1 cellular context compared by ENCODE assay signal in the genomic region with DNA sequence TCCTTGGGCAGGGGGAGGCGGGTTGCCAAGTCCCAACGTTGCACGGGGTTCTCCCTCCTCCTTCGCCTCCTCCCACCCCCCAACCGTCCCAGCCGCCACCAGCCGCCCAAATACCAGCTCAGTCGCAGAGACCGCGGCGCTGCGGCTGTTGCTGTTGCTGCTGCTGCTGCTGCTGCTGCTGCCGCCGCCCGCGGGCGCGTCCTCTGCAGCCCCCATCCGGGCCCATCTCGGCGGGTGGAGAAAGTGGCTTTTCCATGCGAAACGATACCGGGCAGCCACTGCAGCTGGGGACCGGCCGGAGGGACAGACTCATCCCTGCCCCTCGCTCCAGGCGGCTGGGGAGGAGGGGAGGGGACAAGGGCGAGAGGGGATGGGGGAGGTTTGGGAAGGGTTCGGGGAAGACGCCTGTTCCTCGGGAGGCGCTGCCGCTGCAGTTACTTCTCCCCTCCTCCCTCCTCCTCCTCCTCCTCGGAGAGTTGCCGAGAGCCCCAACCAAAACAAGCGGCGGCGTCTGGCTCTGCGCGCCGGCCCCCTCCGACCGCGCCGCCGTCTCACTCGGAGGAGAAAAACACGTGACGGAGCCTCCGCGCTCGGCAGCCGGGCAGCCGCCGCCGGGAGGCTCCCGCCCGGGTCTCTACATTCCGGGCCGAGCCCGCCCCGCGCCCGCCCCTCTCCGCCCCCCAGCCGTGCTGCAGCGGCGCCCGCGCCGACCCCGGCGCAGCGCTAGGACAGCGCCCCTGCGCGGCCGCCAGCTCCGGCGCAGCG.
TF ChIP-seq lines count a peak whose summit lies in the region.

A gene with protein sequence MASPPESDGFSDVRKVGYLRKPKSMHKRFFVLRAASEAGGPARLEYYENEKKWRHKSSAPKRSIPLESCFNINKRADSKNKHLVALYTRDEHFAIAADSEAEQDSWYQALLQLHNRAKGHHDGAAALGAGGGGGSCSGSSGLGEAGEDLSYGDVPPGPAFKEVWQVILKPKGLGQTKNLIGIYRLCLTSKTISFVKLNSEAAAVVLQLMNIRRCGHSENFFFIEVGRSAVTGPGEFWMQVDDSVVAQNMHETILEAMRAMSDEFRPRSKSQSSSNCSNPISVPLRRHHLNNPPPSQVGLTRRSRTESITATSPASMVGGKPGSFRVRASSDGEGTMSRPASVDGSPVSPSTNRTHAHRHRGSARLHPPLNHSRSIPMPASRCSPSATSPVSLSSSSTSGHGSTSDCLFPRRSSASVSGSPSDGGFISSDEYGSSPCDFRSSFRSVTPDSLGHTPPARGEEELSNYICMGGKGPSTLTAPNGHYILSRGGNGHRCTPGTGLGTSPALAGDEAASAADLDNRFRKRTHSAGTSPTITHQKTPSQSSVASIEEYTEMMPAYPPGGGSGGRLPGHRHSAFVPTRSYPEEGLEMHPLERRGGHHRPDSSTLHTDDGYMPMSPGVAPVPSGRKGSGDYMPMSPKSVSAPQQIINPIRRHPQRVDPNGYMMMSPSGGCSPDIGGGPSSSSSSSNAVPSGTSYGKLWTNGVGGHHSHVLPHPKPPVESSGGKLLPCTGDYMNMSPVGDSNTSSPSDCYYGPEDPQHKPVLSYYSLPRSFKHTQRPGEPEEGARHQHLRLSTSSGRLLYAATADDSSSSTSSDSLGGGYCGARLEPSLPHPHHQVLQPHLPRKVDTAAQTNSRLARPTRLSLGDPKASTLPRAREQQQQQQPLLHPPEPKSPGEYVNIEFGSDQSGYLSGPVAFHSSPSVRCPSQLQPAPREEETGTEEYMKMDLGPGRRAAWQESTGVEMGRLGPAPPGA (N-terminal part only) (minus strand): TSS at position 610 of the 765 bp plus-strand sequence. CDS start 1,082 bp downstream, outside the sequence.

TF ChIP-seq in GM12878, 131 proteins besides CTCF, POLR2A, EP300 and RAD21 (continued from another document):
- TF ChIP-seq, protein P1, sequence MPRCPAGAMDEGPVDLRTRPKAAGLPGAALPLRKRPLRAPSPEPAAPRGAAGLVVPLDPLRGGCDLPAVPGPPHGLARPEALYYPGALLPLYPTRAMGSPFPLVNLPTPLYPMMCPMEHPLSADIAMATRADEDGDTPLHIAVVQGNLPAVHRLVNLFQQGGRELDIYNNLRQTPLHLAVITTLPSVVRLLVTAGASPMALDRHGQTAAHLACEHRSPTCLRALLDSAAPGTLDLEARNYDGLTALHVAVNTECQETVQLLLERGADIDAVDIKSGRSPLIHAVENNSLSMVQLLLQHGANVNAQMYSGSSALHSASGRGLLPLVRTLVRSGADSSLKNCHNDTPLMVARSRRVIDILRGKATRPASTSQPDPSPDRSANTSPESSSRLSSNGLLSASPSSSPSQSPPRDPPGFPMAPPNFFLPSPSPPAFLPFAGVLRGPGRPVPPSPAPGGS (IDR thresholded peaks at IDR 0.05; ENCODE audit: borderline replicate concordance, insufficient read depth, low read depth, low read length, poor library complexity, severe bottlenecking): no peak
